Comparison of ENCODE assay signal across 1 cellular context in genomic region chrX:40938418-40938817, GRCh38.
TF ChIP-seq lines count a peak whose summit lies in the region.

No MANE protein-coding gene starts in this region.

TF ChIP-seq in GM23338, 12 proteins besides CTCF, POLR2A, EP300 and RAD21 (continued from another document):
- no peak for TF ChIP-seq ZNF462 (CRISPR knock-in tag; IDR thresholded peaks at IDR 0.05)
- TF ChIP-seq ETS1 (IDR thresholded peaks at IDR 0.05): no peak
- TF ChIP-seq CREB1 (CRISPR knock-in tag; IDR thresholded peaks at IDR 0.05; ENCODE audit: low read depth): no peak
- TF ChIP-seq JUNB (IDR thresholded peaks at IDR 0.05; ENCODE audit: unreplicated experiment): no peak
- TF ChIP-seq EZH2 (IDR thresholded peaks at IDR 0.05; ENCODE audit: low read depth, unreplicated experiment): no peak
- no peak for TF ChIP-seq STAT1 (IDR thresholded peaks at IDR 0.05; ENCODE audit: unreplicated experiment)
- TF ChIP-seq REST (IDR thresholded peaks at IDR 0.05; ENCODE audit: unreplicated experiment): no peak
- no peak for TF ChIP-seq ZNF331 (CRISPR knock-in tag; IDR thresholded peaks at IDR 0.05; ENCODE audit: low read depth)
- no peak for TF ChIP-seq POLR2AphosphoS5 (IDR thresholded peaks at IDR 0.05; ENCODE audit: low read depth)
- no peak for TF ChIP-seq NANOG (IDR thresholded peaks at IDR 0.05; ENCODE audit: borderline replicate concordance)
- TF ChIP-seq EZH2phosphoT487 (IDR thresholded peaks at IDR 0.05; ENCODE audit: unreplicated experiment): no peak
